ENCODE assay signal across 9 cellular contexts in genomic region chr12:14284189-14284722, GRCh38.
A peak's percentile ranks its signal among the peaks of the same experiment; 100 is the strongest.
DNase-seq lines count a peak whose midpoint lies in the region; ATAC-seq and TF ChIP-seq lines count a peak whose summit lies in the region.
"Had no signal": no experiment of that assay in that cellular context is flagged by ENCODE, and none has a peak within 500 bp of the region (broad histone marks: within the 10 kb centered on the region; RNA-seq: fewer than 3 reads in every experiment).

No MANE protein-coding gene starts in this region.

- H3K4me1 Mint-ChIP-seq in brain: peaks cover 18% of the 10 kb centered on the region
- peaks cover 0 to 9% (median 0%) of the 10 kb centered on the region in 3 donors for H3K4me1 Mint-ChIP-seq in CD8-positive, alpha-beta memory T cell

- no peaks in the 10 kb centered on the region for H3K9me3 ChIP-seq in parathyroid adenoma (ENCODE audit: control insufficient read depth, low read length)
- no peaks in the 10 kb centered on the region for H3K9me3 ChIP-seq in CD8-positive, alpha-beta memory T cell (ENCODE audit: low read length)

- peak overlapping the region in 1 of 5 experiments; percentile 6 for H3K4me3 Mint-ChIP-seq in brain
- H3K4me3 Mint-ChIP-seq in CD8-positive, alpha-beta memory T cell: no peak overlapping the region
- H3K4me3 Mint-ChIP-seq: activated naive CD4-positive, alpha-beta T cell treated with anti-CD3 and anti-CD28 coated beads, Interleukin-2, amount 50 U/mL, for 24 hours had no signal

- H3K4me3 ChIP-seq in parathyroid adenoma (ENCODE audit: low read depth, low read length): no peak overlapping the region
- H3K4me3 ChIP-seq in CD8-positive, alpha-beta memory T cell (ENCODE audit: low read length): no peak overlapping the region

- no peaks in the 10 kb centered on the region for H3K79me2 ChIP-seq in parathyroid adenoma

- peak overlapping the region; percentile 51 for H2AFZ ChIP-seq in parathyroid adenoma

- H3K27me3 Mint-ChIP-seq in brain: no peaks in the 10 kb centered on the region
- H3K27me3 Mint-ChIP-seq in CD8-positive, alpha-beta memory T cell: no peaks in the 10 kb centered on the region
- H3K27me3 Mint-ChIP-seq: activated naive CD4-positive, alpha-beta T cell treated with anti-CD3 and anti-CD28 coated beads, Interleukin-2, amount 50 U/mL, for 24 hours had no signal

- TF ChIP-seq CTCF in brain (conservative IDR thresholded peaks at IDR 0.05): no peak
- TF ChIP-seq CTCF in parathyroid adenoma (IDR thresholded peaks at IDR 0.05): no peak

- CTCF ChIA-PET in CD8-positive, alpha-beta memory T cell (lab: Charles Lee): interaction anchor here (1.1 to 1.3 kb wide), 2 partner anchors 9 to 26 kb away, joined by 3 read pairs; no protein-coding TSS in a partner anchor

- H3K4me1 ChIP-seq in parathyroid adenoma: no peaks in the 10 kb centered on the region
- H3K4me1 ChIP-seq in CD8-positive, alpha-beta memory T cell (ENCODE audit: insufficient read depth, low read length): no peaks in the 10 kb centered on the region

- no peak overlapping the region for H3K9ac ChIP-seq in parathyroid adenoma

- H3K27ac Mint-ChIP-seq in brain: peak overlapping the region in 3 of 5 experiments; percentile 78 to 91 (median 87)
- H3K27ac Mint-ChIP-seq in CD8-positive, alpha-beta memory T cell: no peak overlapping the region
- H3K27ac Mint-ChIP-seq: activated naive CD4-positive, alpha-beta T cell treated with anti-CD3 and anti-CD28 coated beads, Interleukin-2, amount 50 U/mL, for 24 hours had no signal

- H3K36me3 Mint-ChIP-seq in brain: peaks cover 20% of the 10 kb centered on the region
- H3K36me3 Mint-ChIP-seq in CD8-positive, alpha-beta memory T cell: peaks cover 0 to 16% (median 0%) of the 10 kb centered on the region in 3 donors

- ATAC-seq in GM19043 (IDR thresholded peaks at IDR 0.05; ENCODE audit: low read depth, unreplicated experiment) (peak; percentile 82), HG02938 (IDR thresholded peaks at IDR 0.05; ENCODE audit: unreplicated experiment) (peak; percentile 55)

- no peak overlapping the region for H3K27ac ChIP-seq in parathyroid adenoma
- no peak overlapping the region for H3K27ac ChIP-seq in CD8-positive, alpha-beta memory T cell (ENCODE audit: low read depth, low read length)

- H3K4me2 ChIP-seq in parathyroid adenoma (ENCODE audit: low read length): no peak overlapping the region

- H3K27me3 ChIP-seq in parathyroid adenoma (ENCODE audit: control insufficient read depth, insufficient read depth, low read length): no peaks in the 10 kb centered on the region
- H3K27me3 ChIP-seq in CD8-positive, alpha-beta memory T cell (ENCODE audit: insufficient read depth, low read length, poor library complexity, severe bottlenecking): no peaks in the 10 kb centered on the region

- POLR2A ChIA-PET in CD8-positive, alpha-beta memory T cell (lab: Charles Lee): interaction anchor here (0.6 kb wide), 1 partner anchor 42 kb away, joined by 4 read pairs; no protein-coding TSS in a partner anchor

- H3K9me3 Mint-ChIP-seq in brain: peaks cover 10 to 52% (median 22%) of the 10 kb centered on the region in 5 experiments
- peaks cover 4 to 12% (median 9%) of the 10 kb centered on the region in 5 donors for H3K9me3 Mint-ChIP-seq in CD8-positive, alpha-beta memory T cell
- H3K9me3 Mint-ChIP-seq: activated naive CD4-positive, alpha-beta T cell treated with anti-CD3 and anti-CD28 coated beads, Interleukin-2, amount 50 U/mL, for 24 hours had no signal

- H3K36me3 ChIP-seq in parathyroid adenoma (ENCODE audit: control insufficient read depth, insufficient read depth, low read length): no peaks in the 10 kb centered on the region
- H3K36me3 ChIP-seq in CD8-positive, alpha-beta memory T cell (ENCODE audit: insufficient read depth, low read length): no peaks in the 10 kb centered on the region

- no peak for DNase-seq in activated effector memory CD4-positive, alpha-beta T cell treated with Interleukin-2 at 50 U/mL for 16 hours
- DNase-seq in putamen (ENCODE audit: low spot score) (no peak), NCI-H1436 (lab: John Stamatoyannopoulos, UW) (no peak)
- DNase-seq in CD8-positive, alpha-beta memory T cell: no peak

Comparison
In these comparisons a context has a peak if more than half of its experiments do, and no peak if none do; other contexts are left out.
1. H3K27ac Mint-ChIP-seq: peak in brain (3 of 5); none in CD8-positive, alpha-beta memory T cell (0 of 8).